Comparison of ENCODE assay signal across 24 cellular contexts in the genomic region with DNA sequence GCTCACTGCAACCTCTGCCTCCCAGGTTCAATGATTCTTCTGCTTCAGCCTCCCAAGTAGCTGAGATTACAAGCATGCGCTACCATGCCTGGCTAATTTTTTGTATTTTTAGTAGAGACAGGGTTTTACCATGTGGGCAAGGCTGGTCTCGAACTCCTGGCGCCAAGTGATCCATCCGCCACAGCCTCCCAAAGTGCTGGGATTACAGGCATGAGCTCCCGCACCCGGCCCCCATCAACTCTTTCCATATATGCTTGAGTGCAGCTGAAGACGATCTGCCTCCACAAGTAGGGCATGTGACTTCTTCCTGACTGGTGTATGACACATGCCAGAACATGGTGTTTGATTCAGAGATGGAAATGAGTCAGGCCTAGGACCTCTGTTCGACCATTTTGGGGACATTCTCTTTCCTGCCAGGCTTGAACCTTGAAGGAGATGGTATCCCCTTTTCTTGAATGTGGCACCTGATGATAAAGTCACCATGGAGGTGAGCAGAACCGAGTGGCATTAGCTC. TPM values are rescaled to one million over a fixed set of nuclear protein-coding genes. Genes with fewer than 3 reads are reported as not detected.
DNase-seq lines count a peak whose midpoint lies in the region; ATAC-seq, FAIRE-seq and TF ChIP-seq lines count a peak whose summit lies in the region.
"Had no signal": no experiment of that assay in that cellular context is flagged by ENCODE, and none has a peak within 500 bp of the region (broad histone marks: within the 10 kb centered on the region; RNA-seq: fewer than 3 reads in every experiment).

No MANE protein-coding gene starts in this region.

- no peaks in the 10 kb centered on the region for H3K4me1 ChIP-seq in GM23248 (ENCODE audit: insufficient read depth)
- no peaks in the 10 kb centered on the region for H3K4me1 ChIP-seq in endothelial cell of umbilical vein (ENCODE audit: control insufficient read depth, extremely low read depth, insufficient read depth, low read length)
- H3K4me1 ChIP-seq: HAP-1 had no signal

- peak; percentile 43 for DNase-seq in GM23248
- DNase-seq in RCC 7860 (ENCODE audit: low spot score): peak; percentile 40
- no peak for DNase-seq in endothelial cell of umbilical vein (ENCODE audit: low read depth, low spot score)
- peak; percentile 2 for DNase-seq in mesenteric fat pad (ENCODE audit: low spot score)
- no peak for DNase-seq in ecto neural progenitor cell (ENCODE audit: low spot score)
- no peak for DNase-seq in COLO829 (ENCODE audit: low spot score)
- DNase-seq in D341Med (ENCODE audit: low spot score): no peak
- DNase-seq: CD4-positive, alpha-beta memory T cell; DND-41; Kasumi-1; NCI-H1105 treated with DMSO at 0.1 percent for 48 hours; NCI-H1694; NCI-H2107; NCI-H510A; NCI-H748 treated with DMSO at 0.1 percent for 48 hours; NK-92 treated with Interleukin-12 subunit alpha and Interleukin-12 subunit beta, amount 100 ng/mL, for 24 hours; SHP77 treated with DMSO at 0.1 percent for 48 hours; SK-N-SH had no signal

- no peaks in the 10 kb centered on the region for H4K20me1 ChIP-seq in GM23248 (ENCODE audit: insufficient read depth)
- no peaks in the 10 kb centered on the region for H4K20me1 ChIP-seq in endothelial cell of umbilical vein (replicated peaks; ENCODE audit: control insufficient read depth, extremely low read depth, insufficient read depth, low read length)

- dilution Hi-C loops in endothelial cell of umbilical vein (cut with MboI; ENCODE audit: extremely low pct_ligation_motif_present, low sequenced_read_pairs): no loop called here

- no peak overlapping the region for H3K4me3 ChIP-seq in GM23248
- H3K4me3 ChIP-seq in endothelial cell of umbilical vein (replicated peaks in 1 of 3; ENCODE audit: insufficient read depth in 1 of 3, low read depth in 1 of 3, low read length in 3 of 3): no peak overlapping the region
- H3K4me3 ChIP-seq: HAP-1 had no signal

- H3K9me3 ChIP-seq in GM23248 (ENCODE audit: low read depth) (no peaks in the 10 kb centered on the region), endothelial cell of umbilical vein (replicated peaks; ENCODE audit: control insufficient read depth, insufficient read depth, low read length) (no peaks in the 10 kb centered on the region)
- H3K9me3 ChIP-seq: HAP-1, SK-N-SH had no signal

- H3K9ac ChIP-seq in GM23248 (no peak overlapping the region), endothelial cell of umbilical vein (replicated peaks; ENCODE audit: extremely low read depth, insufficient read depth, low read length) (no peak overlapping the region)
- H3K9ac ChIP-seq: SK-N-SH had no signal

- H3K79me2 ChIP-seq in GM23248 (ENCODE audit: insufficient read depth) (no peaks in the 10 kb centered on the region), endothelial cell of umbilical vein (ENCODE audit: control insufficient read depth, insufficient read depth, low read length) (no peaks in the 10 kb centered on the region)

- in situ Hi-C loops in GM23248 (cut with MboI): no loop called here

- H3K36me3 ChIP-seq in GM23248 (ENCODE audit: low read depth) (no peaks in the 10 kb centered on the region), endothelial cell of umbilical vein (ENCODE audit: control insufficient read depth in 2 of 2, extremely low read depth in 1 of 2, insufficient read depth in 2 of 2, low read length in 2 of 2) (no peaks in the 10 kb centered on the region)
- H3K36me3 ChIP-seq: HAP-1 had no signal

- no TSS peak for BruUV-seq in endothelial cell of umbilical vein (replicated peaks; lab: Mats Ljungman, UMichigan)

- CTCF ChIA-PET in endothelial cell of umbilical vein (lab: Charles Lee): interaction anchor here (1.2 kb wide), 1 partner anchor 15 kb away, joined by 3 read pairs; no protein-coding TSS in a partner anchor

- FAIRE-seq in RCC 7860 (lab: Jason Lieb, UNC) (no peak), endothelial cell of umbilical vein (lab: Jason Lieb, UNC) (no peak)
- FAIRE-seq: A204.1, G401.6, HTR-8/SVneo had no signal

- H3K4me2 ChIP-seq in GM23248 (ENCODE audit: unreplicated experiment) (no peak overlapping the region), endothelial cell of umbilical vein (ENCODE audit: insufficient read depth, low read length) (no peak overlapping the region)
- H3K4me2 ChIP-seq: SK-N-SH had no signal

- no peak overlapping the region for H3K27ac ChIP-seq in GM23248
- no peak overlapping the region for H3K27ac ChIP-seq in endothelial cell of umbilical vein (ENCODE audit: insufficient read depth, low read depth, low read length)
- H3K27ac ChIP-seq: HL-60 had no signal

- H3K9me1 ChIP-seq in endothelial cell of umbilical vein (replicated peaks; ENCODE audit: control insufficient read depth, extremely low read depth, insufficient read depth, low read length): no peaks in the 10 kb centered on the region

- intact Hi-C loops in endothelial cell of umbilical vein (cut with micrococcal nuclease): no loop called here

- TF ChIP-seq CTCF in endothelial cell of umbilical vein (IDR thresholded peaks at IDR 0.05; ENCODE audit: extremely low read depth in 1 of 2, insufficient read depth in 1 of 2, low read depth in 1 of 2, low read length in 2 of 2): no peak

- H3K27me3 ChIP-seq in GM23248 (replicated peaks; ENCODE audit: insufficient read depth) (no peaks in the 10 kb centered on the region), endothelial cell of umbilical vein (ENCODE audit: control insufficient read depth in 2 of 2, insufficient read depth in 2 of 2, low read length in 2 of 2) (no peaks in the 10 kb centered on the region)

- ATAC-seq in HG03135 (IDR thresholded peaks at IDR 0.05; ENCODE audit: unreplicated experiment): no peak

- POLR2A ChIA-PET in endothelial cell of umbilical vein (lab: Charles Lee): no interaction called here

- H3F3A ChIP-seq in GM23248 (ENCODE audit: insufficient read depth): peaks cover 6% of the 10 kb centered on the region; the same call in 1 of the 2 replicates

- no peak overlapping the region for H2AFZ ChIP-seq in GM23248
- no peak overlapping the region for H2AFZ ChIP-seq in endothelial cell of umbilical vein (ENCODE audit: low read depth, low read length)

- WGBS in GM23248 (ENCODE audit: low coverage in 1 of 2, low lambda C conversion rate in 2 of 2, missing lambda C conversion rate in 2 of 2), 2 experiments: 76 to 81% methylated on average over 9 of the region's 9 CpGs

- TF ChIP-seq POLR2A in endothelial cell of umbilical vein (IDR thresholded peaks at IDR 0.05; ENCODE audit: low read depth, low read length): no peak

- no peaks in the 10 kb centered on the region for H3K9me2 ChIP-seq in GM23248 (ENCODE audit: insufficient read depth)
- H3K9me2 ChIP-seq: SK-N-SH had no signal

TF ChIP-seq in endothelial cell of umbilical vein, 7 proteins besides CTCF, POLR2A, EP300 and RAD21:
- TF ChIP-seq MYC (IDR thresholded peaks at IDR 0.05; ENCODE audit: low read depth, low read length) (no peak), FOS (IDR thresholded peaks at IDR 0.05; ENCODE audit: borderline replicate concordance, insufficient read depth, low read length) (peak; percentile 18)

RNA-seq across cellular contexts. Expression of gene CNOT6, which starts 7.5 kb away (rescaled TPM):
- 7.7 and 7.8 TPM in 2 replicates for total RNA-seq in GM23248 (2014; rRNA removed; shearing (Covaris generic))
- polyA plus RNA-seq in GM23248 (2016; fragmentation: Nextera tagmentation; extraction: Ambion mirVana) (5.3 and 5.4 TPM in 2 replicates), endothelial cell of umbilical vein (6.2 and 9.2 TPM in 2 replicates)
- total RNA-seq in endothelial cell of umbilical vein (33.8 and 35.5 TPM in 2 replicates), mesenteric fat pad (14.8 TPM)
- 11.0 and 11.1 TPM in 2 replicates for polyA plus RNA-seq in endothelial cell of umbilical vein (2011; cell fraction: cytosol; rRNA removed)
- polyA plus RNA-seq in endothelial cell of umbilical vein (2011; cell fraction: nucleus; rRNA removed): 13.4 and 17.1 TPM in 2 replicates
- polyA plus RNA-seq in endothelial cell of umbilical vein (2012): 10.4 and 22.3 TPM in 2 replicates
- polyA minus RNA-seq in endothelial cell of umbilical vein: 16.0 and 23.5 TPM in 2 replicates
- 20.5 TPM for polyA minus RNA-seq in endothelial cell of umbilical vein (2011; cell fraction: cytosol; rRNA and poly(A)+ RNA removed)
- 14.2 and 23.5 TPM in 2 replicates for polyA minus RNA-seq in endothelial cell of umbilical vein (2011; cell fraction: nucleus; rRNA and poly(A)+ RNA removed)

Comparison
In these comparisons a context has a peak if more than half of its experiments do, and no peak if none do; other contexts are left out.
1. DNase-seq: peak in GM23248 (single experiment), RCC 7860 (single experiment) and mesenteric fat pad (single experiment); none in endothelial cell of umbilical vein (single experiment), ecto neural progenitor cell (single experiment), COLO829 (single experiment) and D341Med (single experiment).